ENCODE assay signal across 17 cellular contexts in genomic region chr1:8390707-8391106, GRCh38.
DNase-seq lines count a peak whose midpoint lies in the region; ATAC-seq and TF ChIP-seq lines count a peak whose summit lies in the region.
"Had no signal": no experiment of that assay in that cellular context is flagged by ENCODE, and none has a peak within 500 bp of the region (broad histone marks: within the 10 kb centered on the region; RNA-seq: fewer than 3 reads in every experiment).

No MANE protein-coding gene starts in this region.

- no peak overlapping the region for H2BK15ac ChIP-seq in mesendoderm (replicated peaks; ENCODE audit: low read depth)

- no peaks in the 10 kb centered on the region for H3K9me2 ChIP-seq in PC-3 (replicated peaks; ENCODE audit: low read length)
- H3K9me2 ChIP-seq: SK-N-SH had no signal

- CTCF ChIA-PET in CD4-positive, alpha-beta memory T cell (lab: Charles Lee; ENCODE audit: partially characterized antibody), result no interaction called here
- CTCF ChIA-PET in PC-3 (lab: Charles Lee), result no interaction called here

- no peak overlapping the region for H2AFZ ChIP-seq in PC-3 (ENCODE audit: low read length)

- H3K4me2 ChIP-seq in mesendoderm (ENCODE audit: low read length), result no peak overlapping the region
- H3K4me2 ChIP-seq in PC-3 (ENCODE audit: low read length), result no peak overlapping the region
- H3K4me2 ChIP-seq: A549, SK-N-SH had no signal

- BruUV-seq in PC-3 (replicated peaks; lab: Mats Ljungman, UMichigan), result no TSS peak

- no peak for TF ChIP-seq CTCF in neutrophil (IDR thresholded peaks at IDR 0.05)
- no peak for TF ChIP-seq CTCF in PC-3 (conservative IDR thresholded peaks at IDR 0.05; ENCODE audit: low read depth, low read length)

- intact Hi-C loops in activated CD4-positive, alpha-beta T cell treated with anti-CD3 and anti-CD28 coated beads, Interleukin-2, amount 10 ng/mL, durations not matched to agents 24 days and 14 days (cut with micrococcal nuclease), result no loop called here
- intact Hi-C loops in CD4-positive, alpha-beta memory T cell (cut with micrococcal nuclease), result no loop called here
- intact Hi-C loops in PC-3 (cut with micrococcal nuclease), result no loop called here

- no peak overlapping the region for H2AK5ac ChIP-seq in mesendoderm (ENCODE audit: low read length)

- H3K27ac ChIP-seq in CD4-positive, alpha-beta memory T cell (ENCODE audit: low read depth, low read length), result no peak overlapping the region
- H3K27ac ChIP-seq in neutrophil, result peak overlapping the region; percentile 51
- H3K27ac ChIP-seq in mesendoderm (ENCODE audit: low read depth, low read length), result no peak overlapping the region
- no peak overlapping the region for H3K27ac ChIP-seq in PC-3 (ENCODE audit: low read length)
- H3K27ac ChIP-seq: A549 had no signal

- H3K56ac ChIP-seq in mesendoderm (ENCODE audit: low read length), result no peak overlapping the region

- POLR2A ChIA-PET in CD4-positive, alpha-beta memory T cell (lab: Charles Lee; ENCODE audit: partially characterized antibody), result no interaction called here
- POLR2A ChIA-PET in PC-3 (lab: Charles Lee; ENCODE audit: unreplicated experiment), result no interaction called here

- H2BK5ac ChIP-seq in mesendoderm (ENCODE audit: low read length), result no peak overlapping the region

- H4K5ac ChIP-seq in mesendoderm (ENCODE audit: low read length), result no peak overlapping the region

- H3K4me1 Mint-ChIP-seq in activated CD4-positive, alpha-beta T cell treated with anti-CD3 and anti-CD28 coated beads, Interleukin-2, amount 10 ng/mL, durations not matched to agents 24 days and 14 days, result peaks cover 41% of the 10 kb centered on the region
- H3K4me1 Mint-ChIP-seq in CD4-positive, alpha-beta memory T cell, result peaks cover 66 to 88% (median 76%) of the 10 kb centered on the region in 4 donors
- H3K4me1 Mint-ChIP-seq in activated T-helper 17 cell treated with anti-CD3 and anti-CD28 coated beads, Interleukin-2, amount 50 U/mL, for 72 hours, result peaks cover 74% of the 10 kb centered on the region

- H3K4me3 ChIP-seq in CD4-positive, alpha-beta memory T cell (ENCODE audit: low read length in 2 of 2), result no peak overlapping the region
- H3K4me3 ChIP-seq in neutrophil (ENCODE audit: low read depth in 1 of 2, low read length in 1 of 2) (no peak overlapping the region), mesendoderm (ENCODE audit: low read length) (no peak overlapping the region), PC-3 (ENCODE audit: low read length) (no peak overlapping the region)
- H3K4me3 ChIP-seq: A549, spleen had no signal

- H3K4me3 Mint-ChIP-seq in activated CD4-positive, alpha-beta T cell treated with anti-CD3 and anti-CD28 coated beads, Interleukin-2, amount 10 ng/mL, durations not matched to agents 24 days and 14 days, result no peak overlapping the region
- peak overlapping the region in 3 of 8 donors; percentile 43 to 51 (median 44) for H3K4me3 Mint-ChIP-seq in CD4-positive, alpha-beta memory T cell
- H3K4me3 Mint-ChIP-seq in activated T-helper 17 cell treated with anti-CD3 and anti-CD28 coated beads, Interleukin-2, amount 50 U/mL, for 72 hours, result peak overlapping the region; percentile 48
- H3K4me3 Mint-ChIP-seq: type B pancreatic cell had no signal

- no peaks in the 10 kb centered on the region for H3K27me3 Mint-ChIP-seq in activated CD4-positive, alpha-beta T cell treated with anti-CD3 and anti-CD28 coated beads, Interleukin-2, amount 10 ng/mL, durations not matched to agents 24 days and 14 days
- no peaks in the 10 kb centered on the region for H3K27me3 Mint-ChIP-seq in CD4-positive, alpha-beta memory T cell
- H3K27me3 Mint-ChIP-seq in activated T-helper 17 cell treated with anti-CD3 and anti-CD28 coated beads, Interleukin-2, amount 50 U/mL, for 72 hours, result no peaks in the 10 kb centered on the region
- H3K27me3 Mint-ChIP-seq: type B pancreatic cell had no signal

- H4K8ac ChIP-seq in mesendoderm (ENCODE audit: low read depth, low read length), result no peak overlapping the region

- H3K18ac ChIP-seq in mesendoderm (ENCODE audit: low read length), result no peak overlapping the region

- peaks cover 24% of the 10 kb centered on the region for H3K79me2 ChIP-seq in mesendoderm (ENCODE audit: control insufficient read depth, insufficient read depth, low read length)
- peaks cover 49% of the 10 kb centered on the region for H3K79me2 ChIP-seq in PC-3 (ENCODE audit: low read length)

- peaks cover 39% of the 10 kb centered on the region for H3K36me3 Mint-ChIP-seq in activated CD4-positive, alpha-beta T cell treated with anti-CD3 and anti-CD28 coated beads, Interleukin-2, amount 10 ng/mL, durations not matched to agents 24 days and 14 days (ENCODE audit: low read depth)
- H3K36me3 Mint-ChIP-seq in CD4-positive, alpha-beta memory T cell, result peaks cover 34 to 54% of the 10 kb centered on the region in 2 donors
- peaks cover 74% of the 10 kb centered on the region for H3K36me3 Mint-ChIP-seq in activated T-helper 17 cell treated with anti-CD3 and anti-CD28 coated beads, Interleukin-2, amount 50 U/mL, for 72 hours (ENCODE audit: low read depth)

- no peak for DNase-seq in activated CD4-positive, alpha-beta T cell treated with anti-CD3 and anti-CD28 coated beads, Interleukin-2, amount 10 ng/mL, durations not matched to agents 24 days and 14 days
- no peak for DNase-seq in activated CD4-positive, alpha-beta T cell treated with anti-CD3 and anti-CD28 coated beads for 4 hours
- DNase-seq in CD4-positive, alpha-beta memory T cell, result no peak
- DNase-seq in mesendoderm (no peak), HT-29 (ENCODE audit: low spot score) (no peak), PC-3 (no peak)
- DNase-seq: hippocampal formation, kidney glomerular epithelial cell, NCI-H2029 treated with DMSO at 0.1 percent for 48 hours, NCI-H524 treated with DMSO at 0.1 percent for 48 hours, OCI-M1, SK-N-SH, spleen had no signal

- no peaks in the 10 kb centered on the region for H3K9me3 Mint-ChIP-seq in activated CD4-positive, alpha-beta T cell treated with anti-CD3 and anti-CD28 coated beads, Interleukin-2, amount 10 ng/mL, durations not matched to agents 24 days and 14 days
- no peaks in the 10 kb centered on the region for H3K9me3 Mint-ChIP-seq in CD4-positive, alpha-beta memory T cell
- no peaks in the 10 kb centered on the region for H3K9me3 Mint-ChIP-seq in activated T-helper 17 cell treated with anti-CD3 and anti-CD28 coated beads, Interleukin-2, amount 50 U/mL, for 72 hours

- no peak overlapping the region for H3K4ac ChIP-seq in mesendoderm (ENCODE audit: low read depth, low read length)

- H3K27ac Mint-ChIP-seq in activated CD4-positive, alpha-beta T cell treated with anti-CD3 and anti-CD28 coated beads, Interleukin-2, amount 10 ng/mL, durations not matched to agents 24 days and 14 days, result peak overlapping the region; percentile 73
- H3K27ac Mint-ChIP-seq in CD4-positive, alpha-beta memory T cell, result peak overlapping the region; percentile 25 to 89 (median 82)
- peak overlapping the region; percentile 56 for H3K27ac Mint-ChIP-seq in activated T-helper 17 cell treated with anti-CD3 and anti-CD28 coated beads, Interleukin-2, amount 50 U/mL, for 72 hours
- H3K27ac Mint-ChIP-seq: type B pancreatic cell had no signal

- no peaks in the 10 kb centered on the region for H3K27me3 ChIP-seq in CD4-positive, alpha-beta memory T cell (ENCODE audit: insufficient read depth, low read length)
- H3K27me3 ChIP-seq in neutrophil (no peaks in the 10 kb centered on the region), mesendoderm (ENCODE audit: insufficient read depth, low read length, poor library complexity) (no peaks in the 10 kb centered on the region), PC-3 (ENCODE audit: low read length) (no peaks in the 10 kb centered on the region)
- H3K27me3 ChIP-seq: spleen had no signal

- no peak overlapping the region for H2BK120ac ChIP-seq in mesendoderm (ENCODE audit: low read depth, low read length)

- no peak overlapping the region for H3K9ac ChIP-seq in mesendoderm (ENCODE audit: low read length)
- H3K9ac ChIP-seq in PC-3 (ENCODE audit: low read length), result no peak overlapping the region
- H3K9ac ChIP-seq: SK-N-SH had no signal

- H3K36me3 ChIP-seq in CD4-positive, alpha-beta memory T cell (ENCODE audit: insufficient read depth, low read length), result peaks cover 15% of the 10 kb centered on the region
- peaks cover 38% of the 10 kb centered on the region for H3K36me3 ChIP-seq in neutrophil
- no peaks in the 10 kb centered on the region for H3K36me3 ChIP-seq in mesendoderm (ENCODE audit: control insufficient read depth, insufficient read depth, low read length)
- H3K36me3 ChIP-seq in PC-3 (ENCODE audit: low read depth, low read length), result peaks cover 20% of the 10 kb centered on the region

- peaks cover 79% of the 10 kb centered on the region for H3K4me1 ChIP-seq in CD4-positive, alpha-beta memory T cell (ENCODE audit: insufficient read depth, low read length)
- H3K4me1 ChIP-seq in neutrophil (ENCODE audit: control insufficient read depth in 1 of 2, insufficient read depth in 1 of 2, low read depth in 1 of 2, low read length in 1 of 2), result peaks cover 71 to 75% of the 10 kb centered on the region in 2 experiments
- peaks cover 1% of the 10 kb centered on the region for H3K4me1 ChIP-seq in mesendoderm (ENCODE audit: control insufficient read depth, low read depth, low read length)
- H3K4me1 ChIP-seq in PC-3 (ENCODE audit: insufficient read depth, low read length), result peaks cover 29% of the 10 kb centered on the region

- H4K20me1 ChIP-seq in PC-3 (ENCODE audit: low read length), result no peaks in the 10 kb centered on the region

- H3K23ac ChIP-seq in mesendoderm (ENCODE audit: low read length), result no peak overlapping the region

- ATAC-seq in activated T-helper 17 cell treated with anti-CD3 and anti-CD28 coated beads, Interleukin-2, amount 50 U/mL, for 72 hours (replicated peaks), result no peak
- no peak for ATAC-seq in PC-3
- ATAC-seq: A549 had no signal

- no CpG with 5 or more reads among the region's 4 CpGs for WGBS in mesendoderm (ENCODE audit: extremely low coverage, insufficient coverage, low lambda C conversion rate)

- no peaks in the 10 kb centered on the region for H3K9me3 ChIP-seq in CD4-positive, alpha-beta memory T cell (ENCODE audit: control insufficient read depth in 1 of 2, low read length in 2 of 2)
- no peaks in the 10 kb centered on the region for H3K9me3 ChIP-seq in neutrophil
- no peaks in the 10 kb centered on the region for H3K9me3 ChIP-seq in PC-3 (ENCODE audit: low read length)
- H3K9me3 ChIP-seq: A549, SK-N-SH, spleen had no signal

- H3K79me1 ChIP-seq in mesendoderm (ENCODE audit: low read length), result peaks cover 16% of the 10 kb centered on the region

- peaks cover 8% of the 10 kb centered on the region for H3F3A ChIP-seq in PC-3 (ENCODE audit: low read length, unreplicated experiment)
